In genomic region chr20:62066339-62066982, GRCh38 we compare ENCODE assay signal across 8 cellular contexts. TPM values are rescaled to one million over a fixed set of nuclear protein-coding genes. Genes with fewer than 3 reads are reported as not detected.
DNase-seq lines count a peak whose midpoint lies in the region; ATAC-seq and TF ChIP-seq lines count a peak whose summit lies in the region.

No MANE protein-coding gene starts in this region.

- no peak for TF ChIP-seq CTCF in Peyer's patch (IDR thresholded peaks at IDR 0.05)

- no peaks in the 10 kb centered on the region for H3K27me3 ChIP-seq in Peyer's patch
- H3K27me3 ChIP-seq in rectal smooth muscle tissue (ENCODE audit: control insufficient read depth, insufficient read depth, low read length) = no peaks in the 10 kb centered on the region

- peak overlapping the region; percentile 72 for H3K9ac ChIP-seq in rectal smooth muscle tissue (ENCODE audit: low read length)

- H3K27ac ChIP-seq in Peyer's patch (peak overlapping the region; percentile 83 to 100 (median 94)), angular gyrus (ENCODE audit: low read depth, low read length) (peak overlapping the region; percentile 57), rectal smooth muscle tissue (ENCODE audit: low read depth, low read length) (peak overlapping the region; percentile 81)

- peak; percentile 34 for ATAC-seq in GM19463 (IDR thresholded peaks at IDR 0.05; ENCODE audit: unreplicated experiment)

- no peaks in the 10 kb centered on the region for H3K9me3 ChIP-seq in Peyer's patch

- TF ChIP-seq POLR2A in Peyer's patch (IDR thresholded peaks at IDR 0.05) = no peak

- H3K4me3 ChIP-seq in Peyer's patch = peak overlapping the region; percentile 64 to 91 (median 83)
- peak overlapping the region; percentile 78 for H3K4me3 ChIP-seq in rectal smooth muscle tissue (ENCODE audit: low read length)

- DNase-seq in COR-L47 (lab: John Stamatoyannopoulos, UW) = peak; percentile 74
- DNase-seq in HT1080 (ENCODE audit: low read depth) = peak; percentile 27
- DNase-seq in Peyer's patch = peak; percentile 38 to 81 (median 71)
- peak; percentile 54 for DNase-seq in hepatic stellate cell (ENCODE audit: low spot score)
- no peak for DNase-seq in GOT3 (lab: John Stamatoyannopoulos, UW)

- H3K36me3 ChIP-seq in Peyer's patch (peaks cover 0 to 4% (median 0%) of the 10 kb centered on the region in 3 donors), rectal smooth muscle tissue (ENCODE audit: control insufficient read depth, insufficient read depth, low read length) (no peaks in the 10 kb centered on the region)

- H3K4me1 ChIP-seq in Peyer's patch = peaks cover 15 to 59% (median 17%) of the 10 kb centered on the region in 4 donors
- peaks cover 15% of the 10 kb centered on the region for H3K4me1 ChIP-seq in rectal smooth muscle tissue (ENCODE audit: control insufficient read depth, insufficient read depth, low read length)

RNA-seq across cellular contexts. Expression of gene TAF4, which starts 0.8 kb away (rescaled TPM):
- 3.2 and 6.1 TPM in 2 replicates for total RNA-seq in HT1080 (2014; rRNA removed; shearing (Covaris generic))
- 13.7 and 14.5 TPM in 2 replicates for polyA plus RNA-seq in HT1080 (2015; cell fraction: cytosol; rRNA removed)
- polyA plus RNA-seq in HT1080 (2015; cell fraction: nucleus; rRNA removed) = 13.0 and 15.9 TPM in 2 replicates
- total RNA-seq in Peyer's patch = 10 to 100 TPM; 18.9 to 93.5 (median 31.0) TPM

RNA-seq across cellular contexts. Expression of gene LSM14B, which starts 55.8 kb away (rescaled TPM):
- 35.6 and 39.7 TPM in 2 replicates for total RNA-seq in HT1080 (2014; rRNA removed; shearing (Covaris generic))
- polyA plus RNA-seq in HT1080 (2015; cell fraction: cytosol; rRNA removed) = 44.0 and 47.2 TPM in 2 replicates
- polyA plus RNA-seq in HT1080 (2015; cell fraction: nucleus; rRNA removed) = 38.6 and 40.0 TPM in 2 replicates
- total RNA-seq in Peyer's patch = 10 to 100 TPM; 27.1 to 35.5 (median 33.3) TPM
